ENCODE assay signal across 13 cellular contexts in genomic region chr16:84766978-84767773, GRCh38. TPM values are rescaled to one million over a fixed set of nuclear protein-coding genes. Genes with fewer than 3 reads are reported as not detected.
DNase-seq lines count a peak whose midpoint lies in the region; ATAC-seq and TF ChIP-seq lines count a peak whose summit lies in the region.
"Had no signal": no experiment of that assay in that cellular context is flagged by ENCODE, and none has a peak within 500 bp of the region (broad histone marks: within the 10 kb centered on the region; RNA-seq: fewer than 3 reads in every experiment).

No MANE protein-coding gene starts in this region.

- DNase-seq in activated T-cell treated with anti-CD3 and anti-CD28 coated beads, Interleukin-2, amount 50 U/mL, for 24 hours: no peak
- no peak for DNase-seq in activated T-cell treated with anti-CD3 and anti-CD28 coated beads for 4 hours
- peak; percentile 64 for DNase-seq in NCI-H187 treated with DMSO at 0.1 percent for 48 hours (lab: John Stamatoyannopoulos, UW)
- DNase-seq in effector memory CD4-positive, alpha-beta T cell: no peak
- no peak for DNase-seq in sciatic nerve (ENCODE audit: low spot score)
- DNase-seq in colonic mucosa: no peak
- DNase-seq in immature natural killer cell: no peak
- DNase-seq: Calu3, occipital lobe, SK-N-SH had no signal

- ATAC-seq in sciatic nerve (peak; percentile 79), HG03354 (IDR thresholded peaks at IDR 0.05; ENCODE audit: poor library complexity, severe bottlenecking, unreplicated experiment) (no peak)

- peaks cover 45% of the 10 kb centered on the region for H3K36me3 ChIP-seq in effector memory CD4-positive, alpha-beta T cell (ENCODE audit: control insufficient read depth, insufficient read depth, low read length)
- H3K36me3 ChIP-seq in colonic mucosa: peaks cover 3% of the 10 kb centered on the region

- intact Hi-C loops in sciatic nerve (cut with DNase I) (no loop called here), colonic mucosa (cut with DNase I) (no loop called here)

- no peak overlapping the region for H3K4me3 Mint-ChIP-seq in activated T-cell treated with anti-CD3 and anti-CD28 coated beads, Interleukin-2, amount 50 U/mL, for 24 hours
- no peak overlapping the region for H3K4me3 Mint-ChIP-seq in immature natural killer cell

- no peaks in the 10 kb centered on the region for H3K9me3 Mint-ChIP-seq in activated T-cell treated with anti-CD3 and anti-CD28 coated beads, Interleukin-2, amount 50 U/mL, for 24 hours
- H3K9me3 Mint-ChIP-seq in immature natural killer cell: peaks cover 0 to 1% (median 0%) of the 10 kb centered on the region in 6 donors

- H3K27ac Mint-ChIP-seq in activated T-cell treated with anti-CD3 and anti-CD28 coated beads, Interleukin-2, amount 50 U/mL, for 24 hours: peak overlapping the region; percentile 60
- peak overlapping the region in 2 of 6 donors; percentile 9 to 50 for H3K27ac Mint-ChIP-seq in immature natural killer cell

- H3K27ac ChIP-seq in effector memory CD4-positive, alpha-beta T cell (ENCODE audit: insufficient read depth, low read length, poor library complexity, severe bottlenecking): peak overlapping the region; percentile 58
- no peak overlapping the region for H3K27ac ChIP-seq in colonic mucosa
- H3K27ac ChIP-seq: VCaP had no signal

- no peaks in the 10 kb centered on the region for H3K9me3 ChIP-seq in effector memory CD4-positive, alpha-beta T cell (ENCODE audit: control insufficient read depth, low read length)
- no peaks in the 10 kb centered on the region for H3K9me3 ChIP-seq in colonic mucosa
- H3K9me3 ChIP-seq: SK-N-SH had no signal

- peaks cover 29% of the 10 kb centered on the region for H3K4me1 ChIP-seq in effector memory CD4-positive, alpha-beta T cell (ENCODE audit: control insufficient read depth, insufficient read depth, low read length, poor library complexity, severe bottlenecking)
- no peaks in the 10 kb centered on the region for H3K4me1 ChIP-seq in colonic mucosa

- H3K4me1 Mint-ChIP-seq in activated T-cell treated with anti-CD3 and anti-CD28 coated beads, Interleukin-2, amount 50 U/mL, for 24 hours (ENCODE audit: low read depth): peaks cover 33% of the 10 kb centered on the region
- peaks cover 1 to 18% of the 10 kb centered on the region in 2 donors for H3K4me1 Mint-ChIP-seq in immature natural killer cell

- TF ChIP-seq CTCF in colonic mucosa (IDR thresholded peaks at IDR 0.05): no peak

- H3K27me3 ChIP-seq in effector memory CD4-positive, alpha-beta T cell (replicated peaks; ENCODE audit: control insufficient read depth, insufficient read depth, low read length, poor library complexity, severe bottlenecking): no peaks in the 10 kb centered on the region
- no peaks in the 10 kb centered on the region for H3K27me3 ChIP-seq in colonic mucosa

- peaks cover 94% of the 10 kb centered on the region for H3K36me3 Mint-ChIP-seq in activated T-cell treated with anti-CD3 and anti-CD28 coated beads, Interleukin-2, amount 50 U/mL, for 24 hours (ENCODE audit: low read depth)
- H3K36me3 Mint-ChIP-seq in immature natural killer cell: peaks cover 23 to 66% (median 38%) of the 10 kb centered on the region in 3 donors

- H3K4me3 ChIP-seq in effector memory CD4-positive, alpha-beta T cell (ENCODE audit: insufficient read depth, low read depth, low read length, poor library complexity, severe bottlenecking): peak overlapping the region; percentile 13
- H3K4me3 ChIP-seq in colonic mucosa: no peak overlapping the region
- H3K4me3 ChIP-seq: skin epidermis had no signal

- H3K9ac ChIP-seq in colonic mucosa (ENCODE audit: low read depth in 2 of 2, low read length in 2 of 2): no peak overlapping the region
- H3K9ac ChIP-seq: SK-N-SH had no signal

- H3K27me3 Mint-ChIP-seq in activated T-cell treated with anti-CD3 and anti-CD28 coated beads, Interleukin-2, amount 50 U/mL, for 24 hours: no peaks in the 10 kb centered on the region
- H3K27me3 Mint-ChIP-seq in immature natural killer cell (ENCODE audit: low read depth in 3 of 3): peaks cover 0 to 2% (median 0%) of the 10 kb centered on the region in 3 donors

RNA-seq across cellular contexts. Expression of gene CRISPLD2, which starts 52.6 kb away (rescaled TPM):
- total RNA-seq in sciatic nerve (118 TPM), colonic mucosa (10 to 100 TPM; 10.4 to 37.9 TPM)
- polyA plus RNA-seq in immature natural killer cell: under 1 TPM; 0.05 to 0.24 (median 0.09) TPM
